Comparison of ENCODE assay signal across 16 cellular contexts in the genomic region with DNA sequence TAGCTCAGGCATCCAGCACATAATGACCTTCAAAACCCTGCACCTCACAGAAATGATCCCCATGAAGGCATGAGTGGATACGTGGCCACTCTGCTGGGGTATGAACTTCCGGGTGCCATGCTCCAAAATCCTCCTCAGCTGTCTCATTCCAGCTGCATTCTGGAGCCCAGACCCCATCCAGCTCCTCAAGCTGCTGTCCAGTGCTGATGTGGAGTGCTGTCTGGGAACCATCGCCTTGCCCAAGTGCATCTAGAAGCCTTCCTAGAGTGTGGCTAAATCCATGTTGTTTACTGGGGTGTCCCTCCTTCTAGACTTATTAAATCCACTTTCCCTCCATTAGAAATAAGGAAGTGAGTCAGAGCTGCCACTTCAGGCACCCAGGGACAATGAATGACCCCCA.
A peak's percentile ranks its signal among the peaks of the same experiment; 100 is the strongest.
DNase-seq lines count a peak whose midpoint lies in the region; ATAC-seq, FAIRE-seq and TF ChIP-seq lines count a peak whose summit lies in the region.
"Had no signal": no experiment of that assay in that cellular context is flagged by ENCODE, and none has a peak within 500 bp of the region (broad histone marks: within the 10 kb centered on the region; RNA-seq: fewer than 3 reads in every experiment).

No MANE protein-coding gene starts in this region.

- no peak overlapping the region for H2AK5ac ChIP-seq in mesendoderm (ENCODE audit: low read length)

- POLR2A ChIA-PET in K562 (lab: Yijun Ruan, JAX), result no interaction called here

- peak; percentile 27 for DNase-seq in ELF-1 (ENCODE audit: low read depth, low spot score)
- no peak for DNase-seq in HTR-8/SVneo (ENCODE audit: insufficient read length, low spot score)
- DNase-seq in K562 (ENCODE audit: extremely low read depth in 1 of 4, low spot score in 3 of 4), result no peak
- peak; percentile 12 for DNase-seq in mesendoderm
- DNase-seq in DMS79 (lab: John Stamatoyannopoulos, UW), result no peak
- DNase-seq in NCI-H526 treated with DMSO at 0.1 percent for 48 hours (lab: John Stamatoyannopoulos, UW), result no peak
- no peak for DNase-seq in DMS79 treated with DMSO at 0.1 percent for 48 hours (lab: John Stamatoyannopoulos, UW)
- DNase-seq: Caco-2; CD8-positive, alpha-beta memory T cell; GDM1; HCEC 1CT; Kasumi-1; KBM-7 had no signal

- H3K36me3 ChIP-seq in K562 (ENCODE audit: control insufficient read depth, insufficient read depth, low read length) (no peaks in the 10 kb centered on the region), mesendoderm (ENCODE audit: control insufficient read depth, insufficient read depth, low read length) (no peaks in the 10 kb centered on the region)
- H3K36me3 ChIP-seq: BLaER1 had no signal

- H2BK15ac ChIP-seq in mesendoderm (replicated peaks; ENCODE audit: low read depth), result no peak overlapping the region

- H4K20me1 ChIP-seq in K562 (replicated peaks; ENCODE audit: control insufficient read depth, insufficient read depth, low read length), result peaks cover 5% of the 10 kb centered on the region; the same call in 1 of the 2 replicates
- H4K20me1 ChIP-seq: BLaER1 had no signal

- H3K27ac ChIP-seq in K562 (ENCODE audit: extremely low read depth, low read depth, low read length), result no peak overlapping the region
- no peak overlapping the region for H3K27ac ChIP-seq in mesendoderm (ENCODE audit: low read depth, low read length)
- H3K27ac ChIP-seq: BLaER1 had no signal

- intact Hi-C loops in K562 (cut with micrococcal nuclease), result no loop called here

- no peak overlapping the region for H4K8ac ChIP-seq in mesendoderm (ENCODE audit: low read depth, low read length)

- TF ChIP-seq RAD21 in K562 (CRISPR knock-in tag; conservative IDR thresholded peaks at IDR 0.05 in 1 of 2, IDR thresholded peaks at IDR 0.05 in 1 of 2), result no peak

- no peak overlapping the region for H4K5ac ChIP-seq in mesendoderm (ENCODE audit: low read length)

- no peak overlapping the region for H3K18ac ChIP-seq in mesendoderm (ENCODE audit: low read length)

- peaks cover 5 to 23% of the 10 kb centered on the region in 2 experiments; a peak in 3 of 5 replicates for H3K27me3 ChIP-seq in K562 (ENCODE audit: control insufficient read depth in 2 of 2, insufficient read depth in 2 of 2, low read length in 2 of 2)
- no peaks in the 10 kb centered on the region for H3K27me3 ChIP-seq in mesendoderm (ENCODE audit: insufficient read depth, low read length, poor library complexity)
- H3K27me3 ChIP-seq: BLaER1 had no signal

- no peak overlapping the region for H3K4me2 ChIP-seq in K562 (ENCODE audit: insufficient read depth, low read length)
- H3K4me2 ChIP-seq in mesendoderm (ENCODE audit: low read length), result no peak overlapping the region
- H3K4me2 ChIP-seq: BLaER1 had no signal

- 0% methylated on average over 3 of the region's 3 CpGs for WGBS in K562 (ENCODE audit: insufficient coverage, low coverage, missing lambda C conversion rate)
- WGBS in mesendoderm (ENCODE audit: extremely low coverage, insufficient coverage, low lambda C conversion rate), result no CpG with 5 or more reads among the region's 3 CpGs

- no peak overlapping the region for H2BK120ac ChIP-seq in mesendoderm (ENCODE audit: low read depth, low read length)

- no peaks in the 10 kb centered on the region for H3K9me3 ChIP-seq in K562 (replicated peaks; ENCODE audit: control insufficient read depth, insufficient read depth, low read depth, low read length)
- H3K9me3 ChIP-seq: BLaER1, Caco-2 had no signal

- CTCF ChIA-PET in K562 (lab: Yijun Ruan, JAX; ENCODE audit: low intra/inter-chr PET ratio), result no interaction called here

- FAIRE-seq in HTR-8/SVneo (lab: Jason Lieb, UNC) (peak; percentile 57), K562 (lab: Jason Lieb, UNC) (no peak)
- FAIRE-seq: A204.1, GM19239 had no signal

- no peak overlapping the region for H3K23ac ChIP-seq in mesendoderm (ENCODE audit: low read length)

- H3K4me1 ChIP-seq in K562 (replicated peaks in 1 of 2; ENCODE audit: control insufficient read depth in 2 of 2, insufficient read depth in 2 of 2, low read length in 2 of 2) (peaks cover 2 to 14% of the 10 kb centered on the region in 2 experiments; a peak in 3 of 5 replicates), mesendoderm (ENCODE audit: control insufficient read depth, low read depth, low read length) (no peaks in the 10 kb centered on the region)
- H3K4me1 ChIP-seq: BLaER1, Caco-2 had no signal

- H3K4me3 ChIP-seq in K562, result no peak overlapping the region
- no peak overlapping the region for H3K4me3 ChIP-seq in mesendoderm (ENCODE audit: low read length)
- H3K4me3 ChIP-seq: BLaER1 had no signal

- H3K4ac ChIP-seq in mesendoderm (ENCODE audit: low read depth, low read length), result no peak overlapping the region

- in situ Hi-C loops in K562 (cut with MboI), result no loop called here

- no peaks in the 10 kb centered on the region for H3K79me1 ChIP-seq in mesendoderm (ENCODE audit: low read length)

- no peak for ATAC-seq in K562

- H2AFZ ChIP-seq in K562 (ENCODE audit: low read depth, low read length), result no peak overlapping the region

- TF ChIP-seq EP300 in K562 (IDR thresholded peaks at IDR 0.05; ENCODE audit: low read length), result no peak

- no peak for TF ChIP-seq POLR2A in K562 (conservative IDR thresholded peaks at IDR 0.05)

- no peak for TF ChIP-seq CTCF in K562 (IDR thresholded peaks at IDR 0.05 in 2 of 3, conservative IDR thresholded peaks at IDR 0.05 in 1 of 3; ENCODE audit: insufficient read depth in 2 of 3, low read depth in 1 of 3, low read length in 3 of 3)

- no peak overlapping the region for H2BK5ac ChIP-seq in mesendoderm (ENCODE audit: low read length)

- H3K79me2 ChIP-seq in K562 (ENCODE audit: control insufficient read depth, insufficient read depth, low read length) (no peaks in the 10 kb centered on the region), mesendoderm (ENCODE audit: control insufficient read depth, insufficient read depth, low read length) (no peaks in the 10 kb centered on the region)

- no peak overlapping the region for H3K9ac ChIP-seq in K562 (ENCODE audit: insufficient read depth in 1 of 2, low read depth in 2 of 2, low read length in 2 of 2)
- no peak overlapping the region for H3K9ac ChIP-seq in mesendoderm (ENCODE audit: low read length)
- H3K9ac ChIP-seq: BLaER1 had no signal

- H3K56ac ChIP-seq in mesendoderm (ENCODE audit: low read length), result no peak overlapping the region

- no TSS peak for BruUV-seq in K562 (replicated peaks; lab: Mats Ljungman, UMichigan)

- H3K9me1 ChIP-seq in K562 (ENCODE audit: control insufficient read depth, insufficient read depth, low read length), result no peaks in the 10 kb centered on the region

TF ChIP-seq in K562, 482 proteins besides CTCF, POLR2A, EP300 and RAD21 (continues in another document):
- TF ChIP-seq KAT7 (CRISPR knock-in tag; IDR thresholded peaks at IDR 0.05; ENCODE audit: borderline replicate concordance) (no peak), ZNF354B (CRISPR knock-in tag; IDR thresholded peaks at IDR 0.05) (no peak), PHB (CRISPR knock-in tag; IDR thresholded peaks at IDR 0.05) (no peak), EHMT2 (IDR thresholded peaks at IDR 0.05) (peak; percentile 69; the same call in 1 of the 2 replicates)
- TF ChIP-seq, protein P1, sequence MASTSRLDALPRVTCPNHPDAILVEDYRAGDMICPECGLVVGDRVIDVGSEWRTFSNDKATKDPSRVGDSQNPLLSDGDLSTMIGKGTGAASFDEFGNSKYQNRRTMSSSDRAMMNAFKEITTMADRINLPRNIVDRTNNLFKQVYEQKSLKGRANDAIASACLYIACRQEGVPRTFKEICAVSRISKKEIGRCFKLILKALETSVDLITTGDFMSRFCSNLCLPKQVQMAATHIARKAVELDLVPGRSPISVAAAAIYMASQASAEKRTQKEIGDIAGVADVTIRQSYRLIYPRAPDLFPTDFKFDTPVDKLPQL (IDR thresholded peaks at IDR 0.05; ENCODE audit: extremely low read depth, insufficient read length), result no peak
- TF ChIP-seq, protein P2, sequence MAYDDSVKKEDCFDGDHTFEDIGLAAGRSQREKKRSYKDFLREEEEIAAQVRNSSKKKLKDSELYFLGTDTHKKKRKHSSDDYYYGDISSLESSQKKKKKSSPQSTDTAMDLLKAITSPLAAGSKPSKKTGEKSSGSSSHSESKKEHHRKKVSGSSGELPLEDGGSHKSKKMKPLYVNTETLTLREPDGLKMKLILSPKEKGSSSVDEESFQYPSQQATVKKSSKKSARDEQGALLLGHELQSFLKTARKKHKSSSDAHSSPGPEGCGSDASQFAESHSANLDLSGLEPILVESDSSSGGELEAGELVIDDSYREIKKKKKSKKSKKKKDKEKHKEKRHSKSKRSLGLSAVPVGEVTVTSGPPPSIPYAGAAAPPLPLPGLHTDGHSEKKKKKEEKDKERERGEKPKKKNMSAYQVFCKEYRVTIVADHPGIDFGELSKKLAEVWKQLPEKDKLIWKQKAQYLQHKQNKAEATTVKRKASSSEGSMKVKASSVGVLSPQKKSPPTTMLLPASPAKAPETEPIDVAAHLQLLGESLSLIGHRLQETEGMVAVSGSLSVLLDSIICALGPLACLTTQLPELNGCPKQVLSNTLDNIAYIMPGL (CRISPR knock-in tag; IDR thresholded peaks at IDR 0.05), result no peak
- TF ChIP-seq, protein P3, sequence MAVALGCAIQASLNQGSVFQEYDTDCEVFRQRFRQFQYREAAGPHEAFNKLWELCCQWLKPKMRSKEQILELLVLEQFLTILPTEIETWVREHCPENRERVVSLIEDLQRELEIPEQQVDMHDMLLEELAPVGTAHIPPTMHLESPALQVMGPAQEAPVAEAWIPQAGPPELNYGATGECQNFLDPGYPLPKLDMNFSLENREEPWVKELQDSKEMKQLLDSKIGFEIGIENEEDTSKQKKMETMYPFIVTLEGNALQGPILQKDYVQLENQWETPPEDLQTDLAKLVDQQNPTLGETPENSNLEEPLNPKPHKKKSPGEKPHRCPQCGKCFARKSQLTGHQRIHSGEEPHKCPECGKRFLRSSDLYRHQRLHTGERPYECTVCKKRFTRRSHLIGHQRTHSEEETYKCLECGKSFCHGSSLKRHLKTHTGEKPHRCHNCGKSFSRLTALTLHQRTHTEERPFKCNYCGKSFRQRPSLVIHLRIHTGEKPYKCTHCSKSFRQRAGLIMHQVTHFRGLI (CRISPR knock-in tag; IDR thresholded peaks at IDR 0.05), result no peak

Comparison
In these comparisons a context has a peak if more than half of its experiments do, and no peak if none do; other contexts are left out.
1. DNase-seq: peak in ELF-1 (single experiment) and mesendoderm (single experiment); none in HTR-8/SVneo (single experiment), K562 (0 of 4), DMS79 (single experiment), NCI-H526 treated with DMSO at 0.1 percent for 48 hours (single experiment) and DMS79 treated with DMSO at 0.1 percent for 48 hours (single experiment).